13 cellular contexts compared by ENCODE assay signal in genomic region chr12:45966486-45966885, GRCh38. TPM values are rescaled to one million over a fixed set of nuclear protein-coding genes. Genes with fewer than 3 reads are reported as not detected.
DNase-seq lines count a peak whose midpoint lies in the region; ATAC-seq and TF ChIP-seq lines count a peak whose summit lies in the region.
"Had no signal": no experiment of that assay in that cellular context is flagged by ENCODE, and none has a peak within 500 bp of the region (broad histone marks: within the 10 kb centered on the region; RNA-seq: fewer than 3 reads in every experiment).

No MANE protein-coding gene starts in this region.

- H3K27me3 Mint-ChIP-seq in activated naive CD4-positive, alpha-beta T cell treated with anti-CD3 and anti-CD28 coated beads, Interleukin-2, amount 50 U/mL, for 24 hours = no peaks in the 10 kb centered on the region
- H3K27me3 Mint-ChIP-seq in activated naive CD4-positive, alpha-beta T cell treated with anti-CD3 and anti-CD28 coated beads for 36 hours (ENCODE audit: low read depth) = no peaks in the 10 kb centered on the region
- H3K27me3 Mint-ChIP-seq in brain = peaks cover 3% of the 10 kb centered on the region
- H3K27me3 Mint-ChIP-seq in activated T-cell treated with anti-CD3 and anti-CD28 coated beads, Interleukin-2, amount 50 U/mL, for 72 hours (ENCODE audit: low read depth) = no peaks in the 10 kb centered on the region

- H3K4me3 ChIP-seq in kidney epithelial cell (ENCODE audit: low read depth, low read length) (no peak overlapping the region), subcutaneous abdominal adipose tissue (ENCODE audit: low read depth in 1 of 5, low read length in 5 of 5) (no peak overlapping the region), BE2C (ENCODE audit: low read depth, low read length) (no peak overlapping the region)
- H3K4me3 ChIP-seq: suprapubic skin had no signal

- no peaks in the 10 kb centered on the region for H3K27me3 ChIP-seq in kidney epithelial cell (ENCODE audit: control insufficient read depth, insufficient read depth, low read length)
- H3K27me3 ChIP-seq in subcutaneous abdominal adipose tissue (ENCODE audit: control insufficient read depth in 5 of 5, insufficient read depth in 4 of 5, low read length in 5 of 5) = no peaks in the 10 kb centered on the region
- no peaks in the 10 kb centered on the region for H3K27me3 ChIP-seq in BE2C
- H3K27me3 ChIP-seq: suprapubic skin had no signal

- no peaks in the 10 kb centered on the region for H3K9me3 Mint-ChIP-seq in activated naive CD4-positive, alpha-beta T cell treated with anti-CD3 and anti-CD28 coated beads, Interleukin-2, amount 50 U/mL, for 24 hours
- H3K9me3 Mint-ChIP-seq in activated naive CD4-positive, alpha-beta T cell treated with anti-CD3 and anti-CD28 coated beads for 36 hours = peaks cover 4% of the 10 kb centered on the region
- peaks cover 4 to 22% (median 9%) of the 10 kb centered on the region in 5 experiments for H3K9me3 Mint-ChIP-seq in brain
- no peaks in the 10 kb centered on the region for H3K9me3 Mint-ChIP-seq in activated T-cell treated with anti-CD3 and anti-CD28 coated beads, Interleukin-2, amount 50 U/mL, for 72 hours

- TF ChIP-seq CTCF in brain (conservative IDR thresholded peaks at IDR 0.05) (no peak), kidney epithelial cell (IDR thresholded peaks at IDR 0.05; ENCODE audit: insufficient read depth, low read length, poor library complexity, severe bottlenecking) (no peak), BE2C (IDR thresholded peaks at IDR 0.05; ENCODE audit: low read depth, low read length) (no peak)

- H3K9me3 ChIP-seq in subcutaneous abdominal adipose tissue (ENCODE audit: control insufficient read depth in 5 of 5, low read length in 5 of 5) (peaks cover 0 to 4% (median 0%) of the 10 kb centered on the region in 5 donors), BE2C (no peaks in the 10 kb centered on the region)
- H3K9me3 ChIP-seq: suprapubic skin had no signal

- H3K4me1 Mint-ChIP-seq in activated naive CD4-positive, alpha-beta T cell treated with anti-CD3 and anti-CD28 coated beads, Interleukin-2, amount 50 U/mL, for 24 hours = peaks cover 80% of the 10 kb centered on the region
- peaks cover 50% of the 10 kb centered on the region for H3K4me1 Mint-ChIP-seq in activated naive CD4-positive, alpha-beta T cell treated with anti-CD3 and anti-CD28 coated beads for 36 hours (ENCODE audit: low read depth)
- H3K4me1 Mint-ChIP-seq in brain = peaks cover 13% of the 10 kb centered on the region
- H3K4me1 Mint-ChIP-seq in activated T-cell treated with anti-CD3 and anti-CD28 coated beads, Interleukin-2, amount 50 U/mL, for 72 hours (ENCODE audit: low read depth) = peaks cover 32% of the 10 kb centered on the region

- H3K36me3 ChIP-seq in kidney epithelial cell (ENCODE audit: control insufficient read depth, insufficient read depth, low read length) (no peaks in the 10 kb centered on the region), subcutaneous abdominal adipose tissue (ENCODE audit: control insufficient read depth in 5 of 5, insufficient read depth in 5 of 5, low read length in 5 of 5) (peaks cover 0 to 25% (median 4%) of the 10 kb centered on the region in 5 donors), BE2C (peaks cover 18% of the 10 kb centered on the region)

- H3K4me1 ChIP-seq in subcutaneous abdominal adipose tissue (ENCODE audit: control insufficient read depth in 5 of 5, insufficient read depth in 5 of 5, low read length in 5 of 5) (peaks cover 0 to 48% (median 26%) of the 10 kb centered on the region in 5 donors), BE2C (no peaks in the 10 kb centered on the region)

- H3K4me3 Mint-ChIP-seq in activated naive CD4-positive, alpha-beta T cell treated with anti-CD3 and anti-CD28 coated beads, Interleukin-2, amount 50 U/mL, for 24 hours = peak overlapping the region; percentile 5
- no peak overlapping the region for H3K4me3 Mint-ChIP-seq in activated naive CD4-positive, alpha-beta T cell treated with anti-CD3 and anti-CD28 coated beads for 36 hours
- H3K4me3 Mint-ChIP-seq in brain = peak overlapping the region in 1 of 5 experiments; percentile 18
- no peak overlapping the region for H3K4me3 Mint-ChIP-seq in activated T-cell treated with anti-CD3 and anti-CD28 coated beads, Interleukin-2, amount 50 U/mL, for 72 hours

- peaks cover 23% of the 10 kb centered on the region for H3K36me3 Mint-ChIP-seq in activated naive CD4-positive, alpha-beta T cell treated with anti-CD3 and anti-CD28 coated beads, Interleukin-2, amount 50 U/mL, for 24 hours
- H3K36me3 Mint-ChIP-seq in activated naive CD4-positive, alpha-beta T cell treated with anti-CD3 and anti-CD28 coated beads for 36 hours (ENCODE audit: low read depth) = peaks cover 30% of the 10 kb centered on the region
- H3K36me3 Mint-ChIP-seq in brain = peaks cover 73% of the 10 kb centered on the region
- H3K36me3 Mint-ChIP-seq in activated T-cell treated with anti-CD3 and anti-CD28 coated beads, Interleukin-2, amount 50 U/mL, for 72 hours (ENCODE audit: insufficient read depth in 2 of 2) = peaks cover 12 to 31% of the 10 kb centered on the region in 2 donors

- H3K27ac Mint-ChIP-seq in activated naive CD4-positive, alpha-beta T cell treated with anti-CD3 and anti-CD28 coated beads, Interleukin-2, amount 50 U/mL, for 24 hours = no peak overlapping the region
- no peak overlapping the region for H3K27ac Mint-ChIP-seq in activated naive CD4-positive, alpha-beta T cell treated with anti-CD3 and anti-CD28 coated beads for 36 hours
- H3K27ac Mint-ChIP-seq in brain = peak overlapping the region in 3 of 5 experiments; percentile 39 to 46 (median 44)
- H3K27ac Mint-ChIP-seq in activated T-cell treated with anti-CD3 and anti-CD28 coated beads, Interleukin-2, amount 50 U/mL, for 72 hours = no peak overlapping the region

- H3K9ac ChIP-seq in subcutaneous abdominal adipose tissue (ENCODE audit: low read length in 5 of 5) = peak overlapping the region in 1 of 5 donors; percentile 16

- no peak for ATAC-seq in activated T-cell treated with anti-CD3 and anti-CD28 coated beads, Interleukin-2, amount 50 U/mL, for 72 hours (replicated peaks in 1 of 2)
- ATAC-seq: HCT116 had no signal

- peak overlapping the region; percentile 54 for H3K27ac ChIP-seq in subcutaneous abdominal adipose tissue (ENCODE audit: low read depth, low read length)
- H3K27ac ChIP-seq: suprapubic skin had no signal

- intact Hi-C loops in activated naive CD4-positive, alpha-beta T cell treated with anti-CD3 and anti-CD28 coated beads for 36 hours (cut with micrococcal nuclease) = no loop called here

- no peak for DNase-seq in activated naive CD4-positive, alpha-beta T cell treated with anti-CD3 and anti-CD28 coated beads for 36 hours
- DNase-seq in kidney epithelial cell (ENCODE audit: low read depth) (peak; percentile 23), BE2C (no peak)
- no peak for DNase-seq in activated T-cell treated with anti-CD3 and anti-CD28 coated beads, Interleukin-2, amount 50 U/mL, for 72 hours
- no peak for DNase-seq in stimulated activated CD4-positive, alpha-beta T cell treated with anti-CD3 and anti-CD28 coated beads, Interleukin-4, amount 100 ng/mL, for 4 hours
- DNase-seq: amniotic stem cell; NCI-H524; stimulated activated CD4-positive, alpha-beta T cell treated with anti-CD3 and anti-CD28 coated beads, Interleukin-12 subunit alpha, Interleukin-12 subunit beta, amount 100 ng/mL, for 4 hours had no signal

- CTCF ChIA-PET in activated naive CD4-positive, alpha-beta T cell treated with anti-CD3 and anti-CD28 coated beads for 36 hours (lab: Charles Lee) = interaction anchor here (0.6 kb wide), 1 partner anchor 657 kb away, joined by 3 read pairs; no protein-coding TSS in a partner anchor

RNA-seq across cellular contexts. Expression of gene SCAF11, which starts 23.9 kb away (rescaled TPM):
- 10 to 100 TPM; 95.0 to 97.7 TPM for total RNA-seq in activated naive CD4-positive, alpha-beta T cell treated with anti-CD3 and anti-CD28 coated beads for 36 hours
- polyA plus RNA-seq in brain (ENCODE audit: insufficient read depth, low read depth, low replicate concordance) = 14.0 TPM
- 92.4 and 108 TPM in 2 replicates for total RNA-seq in kidney epithelial cell
- 100 to 1,000 TPM; 114 to 118 TPM for total RNA-seq in activated T-cell treated with anti-CD3 and anti-CD28 coated beads, Interleukin-2, amount 50 U/mL, for 72 hours
- 46.2 TPM for polyA plus RNA-seq in BE2C (2012; ENCODE audit: insufficient read depth, insufficient read length, low read depth)

Comparison
In these comparisons a context has a peak if more than half of its experiments do, and no peak if none do; other contexts are left out.
1. H3K27ac Mint-ChIP-seq: peak in brain (3 of 5); none in activated naive CD4-positive, alpha-beta T cell treated with anti-CD3 and anti-CD28 coated beads, Interleukin-2, amount 50 U/mL, for 24 hours (single experiment), activated naive CD4-positive, alpha-beta T cell treated with anti-CD3 and anti-CD28 coated beads for 36 hours (single experiment) and activated T-cell treated with anti-CD3 and anti-CD28 coated beads, Interleukin-2, amount 50 U/mL, for 72 hours (single experiment).